19 cellular contexts compared by ENCODE assay signal in the genomic region with DNA sequence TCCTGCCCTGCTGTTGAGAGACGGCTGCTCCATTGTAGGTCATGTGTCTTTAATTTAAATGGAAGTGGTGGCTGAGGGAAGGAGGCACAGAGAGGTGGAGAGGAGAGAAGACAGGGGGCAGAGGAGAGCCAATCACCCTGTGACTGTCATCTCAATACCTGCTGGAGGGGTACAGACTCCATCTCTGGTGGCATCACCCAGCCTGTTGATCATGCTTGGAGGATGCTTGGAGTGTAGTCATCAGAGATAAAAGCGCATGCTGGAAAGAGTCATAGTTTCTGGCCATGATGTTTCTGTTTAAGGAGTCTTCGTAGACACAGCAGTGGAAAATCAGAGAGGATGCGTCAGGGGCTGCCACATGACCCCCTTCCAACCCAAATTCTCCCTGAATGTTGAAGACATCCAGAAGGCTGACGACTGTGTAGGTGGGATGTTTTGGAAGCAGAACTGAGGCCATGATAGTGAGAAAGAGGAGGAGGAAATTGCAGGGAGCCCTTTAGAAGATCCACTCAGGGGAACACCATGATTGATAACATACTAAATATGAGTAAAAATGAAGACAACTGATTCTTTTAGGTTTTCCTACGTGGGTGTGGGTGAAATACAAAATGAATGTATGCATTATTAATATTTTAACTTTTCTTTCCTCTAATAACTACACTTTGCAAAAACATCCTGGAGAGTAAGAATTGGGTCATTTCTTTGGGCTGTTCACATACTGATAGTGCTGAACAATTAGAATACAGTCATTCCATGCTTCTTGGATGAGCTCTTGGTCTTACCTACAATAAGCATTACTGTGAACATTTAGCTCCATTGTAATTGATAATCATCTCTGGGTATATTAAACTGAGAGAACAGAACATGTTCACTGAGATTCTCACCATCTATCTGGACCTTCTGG.
DNase-seq lines count a peak whose midpoint lies in the region; ATAC-seq and TF ChIP-seq lines count a peak whose summit lies in the region.
"Had no signal": no experiment of that assay in that cellular context is flagged by ENCODE, and none has a peak within 500 bp of the region (broad histone marks: within the 10 kb centered on the region; RNA-seq: fewer than 3 reads in every experiment).

No MANE protein-coding gene starts in this region.

- H3K27me3 ChIP-seq in dorsolateral prefrontal cortex = no peaks in the 10 kb centered on the region
- H3K27me3 ChIP-seq in left ventricle myocardium inferior (ENCODE audit: low read depth) = peaks cover 44% of the 10 kb centered on the region
- H3K27me3 ChIP-seq: gastroesophageal sphincter had no signal

- TF ChIP-seq CTCF in dorsolateral prefrontal cortex (IDR thresholded peaks at IDR 0.05 in 54 of 56, conservative IDR thresholded peaks at IDR 0.05 in 2 of 56; ENCODE audit: low read depth in 1 of 56, partially characterized antibody in 56 of 56) (peak in 2 of 56 donors; percentile 8 to 19), left ventricle myocardium inferior (IDR thresholded peaks at IDR 0.05; ENCODE audit: borderline replicate concordance) (no peak), GM10248 (IDR thresholded peaks at IDR 0.05; ENCODE audit: control extremely low read depth, extremely low read depth, low read depth, missing control alignments) (no peak), mesothelial cell of epicardium (IDR thresholded peaks at IDR 0.05; ENCODE audit: unreplicated experiment) (no peak)

- peak; percentile 29 for DNase-seq in activated T-cell treated with anti-CD3 and anti-CD28 coated beads for 48 hours (ENCODE audit: low read depth)
- DNase-seq in activated T-cell treated with anti-CD3 and anti-CD28 coated beads, Interleukin-2, amount 50 U/mL, for 1 hour = no peak
- no peak for DNase-seq in activated T-cell treated with anti-CD3 and anti-CD28 coated beads, Interleukin-2, amount 50 U/mL, for 4 hours
- peak in 1 of 10 donors; percentile 55 for DNase-seq in dorsolateral prefrontal cortex
- DNase-seq in stimulated activated CD4-positive, alpha-beta T cell treated with anti-CD3 and anti-CD28 coated beads, TNF-alpha, amount 100 ng/mL, for 24 hours (ENCODE audit: low read depth in 3 of 3) = peak in 2 of 3 experiments; percentile 10 to 21
- no peak for DNase-seq in left ventricle myocardium inferior
- DNase-seq in GM10248 (ENCODE audit: extremely low spot score) = no peak
- no peak for DNase-seq in mesothelial cell of epicardium (ENCODE audit: low spot score in 2 of 2, unreplicated experiment in 2 of 2)
- DNase-seq: activated B cell treated with CpG ODN at 0.5 μM for 24 hours; activated CD8-positive, alpha-beta memory T cell treated with anti-CD3 and anti-CD28 coated beads, Interleukin-2, amount 50 U/mL, for 4 hours; effector memory CD8-positive, alpha-beta T cell; islet precursor cell; Kasumi-1; NCI-H187 had no signal

- H3K27ac ChIP-seq in dorsolateral prefrontal cortex (peak overlapping the region in 44 of 59 donors; percentile 6 to 86 (median 50)), left ventricle myocardium inferior (replicated peaks) (no peak overlapping the region)
- H3K27ac ChIP-seq: C4-2B, gastroesophageal sphincter, skin epidermis had no signal

- peaks cover 4% of the 10 kb centered on the region for H3K9me3 Mint-ChIP-seq in activated T-cell treated with anti-CD3 and anti-CD28 coated beads, Interleukin-2, amount 50 U/mL, for 4 hours
- no peaks in the 10 kb centered on the region for H3K9me3 Mint-ChIP-seq in mesothelial cell of epicardium
- H3K9me3 Mint-ChIP-seq: activated B cell treated with CpG ODN at 0.5 μM for 24 hours; effector memory CD8-positive, alpha-beta T cell had no signal

- no peaks in the 10 kb centered on the region for H3K36me3 ChIP-seq in left ventricle myocardium inferior
- H3K36me3 ChIP-seq: gastroesophageal sphincter had no signal

- CTCF ChIA-PET in GM10248 (lab: Yijun Ruan, JAX) = interaction anchor here (1.5 kb wide), 1 partner anchor 17 kb away, joined by 3 read pairs; no protein-coding TSS in a partner anchor

- intact Hi-C loops in dorsolateral prefrontal cortex (cut with DNase I) (no loop called here), left ventricle myocardium inferior (cut with micrococcal nuclease) (no loop called here)

- H3K4me3 ChIP-seq in dorsolateral prefrontal cortex (no peak overlapping the region), left ventricle myocardium inferior (no peak overlapping the region)
- H3K4me3 ChIP-seq: gastroesophageal sphincter, lung, skin epidermis had no signal

- no peaks in the 10 kb centered on the region for H3K4me1 ChIP-seq in left ventricle myocardium inferior
- H3K4me1 ChIP-seq: gastroesophageal sphincter had no signal

- H3K36me3 Mint-ChIP-seq in activated T-cell treated with anti-CD3 and anti-CD28 coated beads, Interleukin-2, amount 50 U/mL, for 4 hours (ENCODE audit: insufficient read depth) = no peaks in the 10 kb centered on the region
- no peaks in the 10 kb centered on the region for H3K36me3 Mint-ChIP-seq in mesothelial cell of epicardium
- H3K36me3 Mint-ChIP-seq: brain had no signal

- H3K27ac Mint-ChIP-seq in mesothelial cell of epicardium = no peak overlapping the region
- H3K27ac Mint-ChIP-seq: activated B cell treated with CpG ODN at 0.5 μM for 24 hours; effector memory CD8-positive, alpha-beta T cell had no signal

- H3K4me3 Mint-ChIP-seq in activated T-cell treated with anti-CD3 and anti-CD28 coated beads, Interleukin-2, amount 50 U/mL, for 4 hours = peak overlapping the region; percentile 35
- no peak overlapping the region for H3K4me3 Mint-ChIP-seq in mesothelial cell of epicardium
- H3K4me3 Mint-ChIP-seq: activated B cell treated with CpG ODN at 0.5 μM for 24 hours; brain; effector memory CD8-positive, alpha-beta T cell had no signal

- H3K27me3 Mint-ChIP-seq in activated T-cell treated with anti-CD3 and anti-CD28 coated beads, Interleukin-2, amount 50 U/mL, for 4 hours (ENCODE audit: low read depth) = peaks cover 16% of the 10 kb centered on the region
- H3K27me3 Mint-ChIP-seq in mesothelial cell of epicardium (ENCODE audit: low read depth) = no peaks in the 10 kb centered on the region
- H3K27me3 Mint-ChIP-seq: brain had no signal

- peaks cover 25% of the 10 kb centered on the region for H3K4me1 Mint-ChIP-seq in activated T-cell treated with anti-CD3 and anti-CD28 coated beads, Interleukin-2, amount 50 U/mL, for 4 hours (ENCODE audit: low read depth)
- H3K4me1 Mint-ChIP-seq in mesothelial cell of epicardium = peaks cover 11% of the 10 kb centered on the region

- no peaks in the 10 kb centered on the region for H3K9me3 ChIP-seq in left ventricle myocardium inferior (replicated peaks)
- H3K9me3 ChIP-seq: gastroesophageal sphincter had no signal

- POLR2A ChIA-PET in GM10248 (lab: Yijun Ruan, JAX) = no interaction called here

- ATAC-seq in activated T-cell treated with anti-CD3 and anti-CD28 coated beads, Interleukin-2, amount 50 U/mL, for 4 hours = peak; percentile 83 to 89
- ATAC-seq: effector memory CD8-positive, alpha-beta T cell; gastroesophageal sphincter had no signal

Comparison
In these comparisons a context has a peak if more than half of its experiments do, and no peak if none do; other contexts are left out.
1. DNase-seq: peak in activated T-cell treated with anti-CD3 and anti-CD28 coated beads for 48 hours (single experiment) and stimulated activated CD4-positive, alpha-beta T cell treated with anti-CD3 and anti-CD28 coated beads, TNF-alpha, amount 100 ng/mL, for 24 hours (2 of 3); none in activated T-cell treated with anti-CD3 and anti-CD28 coated beads, Interleukin-2, amount 50 U/mL, for 1 hour (single experiment), activated T-cell treated with anti-CD3 and anti-CD28 coated beads, Interleukin-2, amount 50 U/mL, for 4 hours (single experiment), left ventricle myocardium inferior (single experiment), GM10248 (single experiment) and mesothelial cell of epicardium (0 of 2).